In genomic region chrX:119942173-119942819, GRCh38 we compare ENCODE assay signal across 7 cellular contexts. TPM values are rescaled to one million over a fixed set of nuclear protein-coding genes. Genes with fewer than 3 reads are reported as not detected.
DNase-seq lines count a peak whose midpoint lies in the region; ATAC-seq and TF ChIP-seq lines count a peak whose summit lies in the region.

No MANE protein-coding gene starts in this region.

- no peaks in the 10 kb centered on the region for H3K27me3 ChIP-seq in iPS-18a (ENCODE audit: control insufficient read depth, insufficient read depth, low read length)

- peaks cover 3% of the 10 kb centered on the region for H3K36me3 Mint-ChIP-seq in activated CD8-positive, alpha-beta T cell treated with anti-CD3 and anti-CD28 coated beads, Interleukin-2, amount 10 ng/mL, durations not matched to agents 7 days and 5 days (ENCODE audit: low read depth)
- peaks cover 6% of the 10 kb centered on the region for H3K36me3 Mint-ChIP-seq in stimulated activated memory B cell treated with anti-CD40 and anti-IgM and Interleukin-4, amounts not matched to agents 10 μg/mL and 1 μg/mL and 100 μg/mL, for 72 hours

- no peaks in the 10 kb centered on the region for H3K27me3 Mint-ChIP-seq in activated CD8-positive, alpha-beta T cell treated with anti-CD3 and anti-CD28 coated beads, Interleukin-2, amount 10 ng/mL, durations not matched to agents 7 days and 5 days (ENCODE audit: low read depth)
- H3K27me3 Mint-ChIP-seq in stimulated activated memory B cell treated with anti-CD40 and anti-IgM and Interleukin-4, amounts not matched to agents 10 μg/mL and 1 μg/mL and 100 μg/mL, for 72 hours, result no peaks in the 10 kb centered on the region

- CTCF ChIA-PET in activated CD8-positive, alpha-beta T cell treated with anti-CD3 and anti-CD28 coated beads, Interleukin-2, amount 10 ng/mL, durations not matched to agents 7 days and 5 days (lab: Charles Lee), result interaction anchor here (0.9 kb wide), 1 partner anchor 12 kb away, joined by 3 read pairs; no protein-coding TSS in a partner anchor

- H3K9me3 ChIP-seq in iPS-18a (ENCODE audit: control insufficient read depth, low read depth, low read length), result peaks cover 2% of the 10 kb centered on the region

- H3K4me1 Mint-ChIP-seq in activated CD8-positive, alpha-beta T cell treated with anti-CD3 and anti-CD28 coated beads, Interleukin-2, amount 10 ng/mL, durations not matched to agents 7 days and 5 days (ENCODE audit: low read depth), result peaks cover 22% of the 10 kb centered on the region
- peaks cover 19% of the 10 kb centered on the region for H3K4me1 Mint-ChIP-seq in stimulated activated memory B cell treated with anti-CD40 and anti-IgM and Interleukin-4, amounts not matched to agents 10 μg/mL and 1 μg/mL and 100 μg/mL, for 72 hours

- peak overlapping the region; percentile 95 for H3K4me3 Mint-ChIP-seq in activated CD8-positive, alpha-beta T cell treated with anti-CD3 and anti-CD28 coated beads, Interleukin-2, amount 10 ng/mL, durations not matched to agents 7 days and 5 days
- peak overlapping the region; percentile 98 for H3K4me3 Mint-ChIP-seq in stimulated activated memory B cell treated with anti-CD40 and anti-IgM and Interleukin-4, amounts not matched to agents 10 μg/mL and 1 μg/mL and 100 μg/mL, for 72 hours

- no peak for TF ChIP-seq CTCF in HFF-Myc (IDR thresholded peaks at IDR 0.05; ENCODE audit: low read depth, low read length, missing control alignments)

- DNase-seq in HFF-Myc (ENCODE audit: extremely low read depth, low read depth) (no peak), medulla oblongata (ENCODE audit: extremely low spot score) (no peak), AG20443 (ENCODE audit: low spot score) (no peak)
- no peak for DNase-seq in activated CD8-positive, alpha-beta T cell treated with anti-CD3 and anti-CD28 coated beads, Interleukin-2, amount 10 ng/mL, durations not matched to agents 7 days and 5 days
- DNase-seq in stimulated activated CD4-positive, alpha-beta T cell treated with anti-CD3 and anti-CD28 coated beads, Interleukin-4, amount 100 ng/mL, for 24 hours, result no peak

- no peak overlapping the region for H3K27ac ChIP-seq in iPS-18a (ENCODE audit: low read length)

- peak overlapping the region; percentile 97 for H3K27ac Mint-ChIP-seq in activated CD8-positive, alpha-beta T cell treated with anti-CD3 and anti-CD28 coated beads, Interleukin-2, amount 10 ng/mL, durations not matched to agents 7 days and 5 days
- H3K27ac Mint-ChIP-seq in stimulated activated memory B cell treated with anti-CD40 and anti-IgM and Interleukin-4, amounts not matched to agents 10 μg/mL and 1 μg/mL and 100 μg/mL, for 72 hours, result peak overlapping the region; percentile 97

- no peaks in the 10 kb centered on the region for H3K36me3 ChIP-seq in iPS-18a (ENCODE audit: control insufficient read depth, low read depth, low read length)

- no peaks in the 10 kb centered on the region for H3K9me3 Mint-ChIP-seq in activated CD8-positive, alpha-beta T cell treated with anti-CD3 and anti-CD28 coated beads, Interleukin-2, amount 10 ng/mL, durations not matched to agents 7 days and 5 days (ENCODE audit: insufficient read depth)
- no peaks in the 10 kb centered on the region for H3K9me3 Mint-ChIP-seq in stimulated activated memory B cell treated with anti-CD40 and anti-IgM and Interleukin-4, amounts not matched to agents 10 μg/mL and 1 μg/mL and 100 μg/mL, for 72 hours

- ATAC-seq in activated CD8-positive, alpha-beta T cell treated with anti-CD3 and anti-CD28 coated beads, Interleukin-2, amount 10 ng/mL, durations not matched to agents 7 days and 5 days, result no peak
- ATAC-seq in stimulated activated memory B cell treated with anti-CD40 and anti-IgM and Interleukin-4, amounts not matched to agents 10 μg/mL and 1 μg/mL and 100 μg/mL, for 72 hours, result no peak

- H3K9ac ChIP-seq in iPS-18a (ENCODE audit: low read length), result peak overlapping the region; percentile 62

- peak overlapping the region; percentile 66 for H3K4me3 ChIP-seq in HFF-Myc (replicated peaks; ENCODE audit: low read depth, low read length)
- peak overlapping the region; percentile 57 for H3K4me3 ChIP-seq in iPS-18a (ENCODE audit: low read length)

- no peaks in the 10 kb centered on the region for H3K4me1 ChIP-seq in iPS-18a (ENCODE audit: control insufficient read depth, low read depth, low read length)

- POLR2A ChIA-PET in activated CD8-positive, alpha-beta T cell treated with anti-CD3 and anti-CD28 coated beads, Interleukin-2, amount 10 ng/mL, durations not matched to agents 7 days and 5 days (lab: Charles Lee), result no interaction called here

RNA-seq across cellular contexts. Expression of gene NKAP, which starts 1.3 kb away (rescaled TPM):
- 1 to 10 TPM; 6.5 to 7.6 TPM for total RNA-seq in activated CD8-positive, alpha-beta T cell treated with anti-CD3 and anti-CD28 coated beads, Interleukin-2, amount 10 ng/mL, durations not matched to agents 7 days and 5 days

RNA-seq across cellular contexts. Expression of gene AKAP14, which starts 46.6 kb away (rescaled TPM):
- total RNA-seq in activated CD8-positive, alpha-beta T cell treated with anti-CD3 and anti-CD28 coated beads, Interleukin-2, amount 10 ng/mL, durations not matched to agents 7 days and 5 days, result not detected
